In the genomic region with DNA sequence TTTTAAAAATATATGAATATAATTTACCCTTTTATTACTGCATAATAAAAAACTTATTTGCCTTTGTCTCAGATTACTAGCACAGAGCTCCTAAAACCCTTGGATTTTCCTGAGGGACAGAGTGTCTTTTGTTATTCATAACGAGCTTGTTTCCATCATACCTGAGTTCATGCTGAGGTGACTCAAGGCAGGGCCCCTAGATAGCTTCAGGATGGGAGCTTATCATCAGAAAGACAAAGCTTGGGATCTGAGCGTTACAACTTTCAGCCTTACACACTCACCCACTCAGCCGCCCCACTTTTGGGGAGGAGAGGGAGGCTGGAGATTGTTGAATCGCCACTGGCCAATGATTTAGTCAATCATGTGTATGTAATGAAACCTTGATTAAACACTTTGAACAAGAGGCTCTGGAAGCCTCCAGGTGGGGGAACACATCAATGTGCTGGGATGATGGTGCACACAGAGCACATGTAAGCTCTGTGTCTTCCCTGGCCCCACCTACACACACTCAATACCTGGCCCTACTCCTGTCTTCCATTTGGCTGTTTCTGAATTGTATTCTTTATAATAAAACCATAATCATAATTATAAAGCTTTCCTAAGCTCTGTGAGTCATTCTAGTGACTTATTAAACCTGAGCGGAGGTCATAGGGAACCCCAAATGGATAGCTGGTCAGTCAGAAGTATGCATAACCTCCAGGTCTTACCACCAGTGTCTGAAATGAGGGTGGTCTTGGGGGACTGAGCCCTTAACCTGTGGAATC, we compare ENCODE assay signal across 1 cellular context.
A peak's percentile ranks its signal among the peaks of the same experiment; 100 is the strongest.
TF ChIP-seq lines count a peak whose summit lies in the region.

No MANE protein-coding gene starts in this region.

TF ChIP-seq in GM23338, 12 proteins besides CTCF, POLR2A, EP300 and RAD21 (continued from another document):
- TF ChIP-seq, protein P1, sequence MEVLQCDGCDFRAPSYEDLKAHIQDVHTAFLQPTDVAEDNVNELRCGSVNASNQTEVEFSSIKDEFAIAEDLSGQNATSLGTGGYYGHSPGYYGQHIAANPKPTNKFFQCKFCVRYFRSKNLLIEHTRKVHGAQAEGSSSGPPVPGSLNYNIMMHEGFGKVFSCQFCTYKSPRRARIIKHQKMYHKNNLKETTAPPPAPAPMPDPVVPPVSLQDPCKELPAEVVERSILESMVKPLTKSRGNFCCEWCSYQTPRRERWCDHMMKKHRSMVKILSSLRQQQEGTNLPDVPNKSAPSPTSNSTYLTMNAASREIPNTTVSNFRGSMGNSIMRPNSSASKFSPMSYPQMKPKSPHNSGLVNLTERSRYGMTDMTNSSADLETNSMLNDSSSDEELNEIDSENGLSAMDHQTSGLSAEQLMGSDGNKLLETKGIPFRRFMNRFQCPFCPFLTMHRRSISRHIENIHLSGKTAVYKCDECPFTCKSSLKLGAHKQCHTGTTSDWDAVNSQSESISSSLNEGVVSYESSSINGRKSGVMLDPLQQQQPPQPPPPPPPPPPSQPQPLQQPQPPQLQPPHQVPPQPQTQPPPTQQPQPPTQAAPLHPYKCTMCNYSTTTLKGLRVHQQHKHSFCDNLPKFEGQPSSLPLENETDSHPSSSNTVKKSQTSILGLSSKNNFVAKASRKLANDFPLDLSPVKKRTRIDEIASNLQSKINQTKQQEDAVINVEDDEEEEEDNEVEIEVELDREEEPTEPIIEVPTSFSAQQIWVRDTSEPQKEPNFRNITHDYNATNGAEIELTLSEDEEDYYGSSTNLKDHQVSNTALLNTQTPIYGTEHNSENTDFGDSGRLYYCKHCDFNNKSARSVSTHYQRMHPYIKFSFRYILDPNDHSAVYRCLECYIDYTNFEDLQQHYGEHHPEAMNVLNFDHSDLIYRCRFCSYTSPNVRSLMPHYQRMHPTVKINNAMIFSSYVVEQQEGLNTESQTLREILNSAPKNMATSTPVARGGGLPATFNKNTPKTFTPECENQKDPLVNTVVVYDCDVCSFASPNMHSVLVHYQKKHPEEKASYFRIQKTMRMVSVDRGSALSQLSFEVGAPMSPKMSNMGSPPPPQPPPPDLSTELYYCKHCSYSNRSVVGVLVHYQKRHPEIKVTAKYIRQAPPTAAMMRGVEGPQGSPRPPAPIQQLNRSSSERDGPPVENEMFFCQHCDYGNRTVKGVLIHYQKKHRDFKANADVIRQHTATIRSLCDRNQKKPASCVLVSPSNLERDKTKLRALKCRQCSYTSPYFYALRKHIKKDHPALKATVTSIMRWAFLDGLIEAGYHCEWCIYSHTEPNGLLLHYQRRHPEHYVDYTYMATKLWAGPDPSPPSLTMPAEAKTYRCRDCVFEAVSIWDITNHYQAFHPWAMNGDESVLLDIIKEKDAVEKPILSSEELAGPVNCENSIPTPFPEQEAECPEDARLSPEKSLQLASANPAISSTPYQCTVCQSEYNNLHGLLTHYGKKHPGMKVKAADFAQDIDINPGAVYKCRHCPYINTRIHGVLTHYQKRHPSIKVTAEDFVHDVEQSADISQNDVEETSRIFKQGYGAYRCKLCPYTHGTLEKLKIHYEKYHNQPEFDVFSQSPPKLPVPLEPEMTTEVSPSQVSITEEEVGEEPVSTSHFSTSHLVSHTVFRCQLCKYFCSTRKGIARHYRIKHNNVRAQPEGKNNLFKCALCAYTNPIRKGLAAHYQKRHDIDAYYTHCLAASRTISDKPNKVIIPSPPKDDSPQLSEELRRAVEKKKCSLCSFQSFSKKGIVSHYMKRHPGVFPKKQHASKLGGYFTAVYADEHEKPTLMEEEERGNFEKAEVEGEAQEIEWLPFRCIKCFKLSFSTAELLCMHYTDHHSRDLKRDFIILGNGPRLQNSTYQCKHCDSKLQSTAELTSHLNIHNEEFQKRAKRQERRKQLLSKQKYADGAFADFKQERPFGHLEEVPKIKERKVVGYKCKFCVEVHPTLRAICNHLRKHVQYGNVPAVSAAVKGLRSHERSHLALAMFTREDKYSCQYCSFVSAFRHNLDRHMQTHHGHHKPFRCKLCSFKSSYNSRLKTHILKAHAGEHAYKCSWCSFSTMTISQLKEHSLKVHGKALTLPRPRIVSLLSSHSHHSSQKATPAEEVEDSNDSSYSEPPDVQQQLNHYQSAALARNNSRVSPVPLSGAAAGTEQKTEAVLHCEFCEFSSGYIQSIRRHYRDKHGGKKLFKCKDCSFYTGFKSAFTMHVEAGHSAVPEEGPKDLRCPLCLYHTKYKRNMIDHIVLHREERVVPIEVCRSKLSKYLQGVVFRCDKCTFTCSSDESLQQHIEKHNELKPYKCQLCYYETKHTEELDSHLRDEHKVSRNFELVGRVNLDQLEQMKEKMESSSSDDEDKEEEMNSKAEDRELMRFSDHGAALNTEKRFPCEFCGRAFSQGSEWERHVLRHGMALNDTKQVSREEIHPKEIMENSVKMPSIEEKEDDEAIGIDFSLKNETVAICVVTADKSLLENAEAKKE (CRISPR knock-in tag; IDR thresholded peaks at IDR 0.05): peak; percentile 82
TF ChIP-seq in GM23338: peak in this region for 1.
